Comparison of ENCODE assay signal across 8 cellular contexts in genomic region chr15:65856821-65857455, GRCh38. TPM values are rescaled to one million over a fixed set of nuclear protein-coding genes. Genes with fewer than 3 reads are reported as not detected.
DNase-seq lines count a peak whose midpoint lies in the region; ATAC-seq and TF ChIP-seq lines count a peak whose summit lies in the region.

No MANE protein-coding gene starts in this region.

- H3K9me3 ChIP-seq in adrenal gland (replicated peaks in 1 of 3) = no peaks in the 10 kb centered on the region

- CTCF ChIA-PET in T-cell (lab: Charles Lee) = interaction anchor here (0.5 to 1.8 kb wide), 16 partner anchors 12 to 270 kb away, joined by 3 to 11 read pairs (median 4); partner anchors contain the start of genes DENND4A (in 1 of the 2) and RAB11A (in 1 of the 2)

- H3K4me1 ChIP-seq in adrenal gland (replicated peaks in 1 of 2) = no peaks in the 10 kb centered on the region

- intact Hi-C loops in adrenal gland (cut with DNase I) = loop anchor here in 1 of 2 donors (5.0 kb wide), 1 partner anchor 220 kb away; no protein-coding TSS in a partner anchor

- H3K27ac Mint-ChIP-seq in T-cell (peak overlapping the region in 1 of 2 donors; percentile 39), immature natural killer cell (peak overlapping the region in 5 of 6 donors; percentile 67 to 92 (median 89))

- POLR2A ChIA-PET in T-cell (lab: Charles Lee) = interaction anchor here (0.5 to 0.7 kb wide), 4 partner anchors 9 to 155 kb away, joined by 3 to 6 read pairs (median 3); partner anchors contain the start of gene DENND4A (in 1 of the 2)

- no peaks in the 10 kb centered on the region for H3K36me3 ChIP-seq in adrenal gland (replicated peaks in 1 of 2)

- no peaks in the 10 kb centered on the region for H3K27me3 ChIP-seq in HL-60 (ENCODE audit: insufficient read depth, poor library complexity, severe bottlenecking)
- H3K27me3 ChIP-seq in adrenal gland = no peaks in the 10 kb centered on the region

- H3K4me3 Mint-ChIP-seq in T-cell (no peak overlapping the region), immature natural killer cell (peak overlapping the region in 3 of 5 donors; percentile 51 to 67 (median 51))

- H3K9me3 Mint-ChIP-seq in T-cell = no peaks in the 10 kb centered on the region
- no peaks in the 10 kb centered on the region for H3K9me3 Mint-ChIP-seq in immature natural killer cell

- DNase-seq in COR-L47 (lab: John Stamatoyannopoulos, UW) = peak; percentile 50
- peak in 1 of 2 experiments; percentile 73 for DNase-seq in HL-60 (ENCODE audit: low read depth in 1 of 2, low spot score in 1 of 2)
- peak; percentile 57 to 88 (median 78) for DNase-seq in T-cell
- peak; percentile 60 to 89 (median 72) for DNase-seq in adrenal gland
- peak; percentile 64 to 69 (median 67) for DNase-seq in immature natural killer cell
- peak; percentile 84 to 88 for DNase-seq in stimulated activated CD4-positive, alpha-beta T cell treated with anti-CD3 and anti-CD28 coated beads, Interleukin-2, amount 100 ng/mL, for 24 hours

- H3K4me1 Mint-ChIP-seq in T-cell (peaks cover 6 to 15% (median 7%) of the 10 kb centered on the region in 3 donors), immature natural killer cell (peaks cover 23 to 30% of the 10 kb centered on the region in 2 donors)

- no peaks in the 10 kb centered on the region for H3K27me3 Mint-ChIP-seq in T-cell
- peaks cover 0 to 10% (median 3%) of the 10 kb centered on the region in 3 donors for H3K27me3 Mint-ChIP-seq in immature natural killer cell (ENCODE audit: low read depth in 3 of 3)

- no peak for TF ChIP-seq POLR2A in adrenal gland (IDR thresholded peaks at IDR 0.05)

- H3K4me3 ChIP-seq in HL-60 (replicated peaks; ENCODE audit: insufficient read depth, low read length) = no peak overlapping the region
- H3K4me3 ChIP-seq in adrenal gland = no peak overlapping the region

- H3K27ac ChIP-seq in HL-60 (replicated peaks) (no peak overlapping the region), adrenal gland (no peak overlapping the region)

- 58 to 66% (median 64%) methylated on average over 9 to 12 of the region's 12 CpGs for WGBS in adrenal gland, 4 donors

- ATAC-seq in T-cell (replicated peaks in 1 of 4) (peak; percentile 50 to 86 (median 78)), HG02970 (IDR thresholded peaks at IDR 0.05; ENCODE audit: low FRiP score, unreplicated experiment) (no peak), HG03095 (IDR thresholded peaks at IDR 0.05; ENCODE audit: unreplicated experiment) (no peak)

- H3K36me3 Mint-ChIP-seq in T-cell (no peaks in the 10 kb centered on the region), immature natural killer cell (no peaks in the 10 kb centered on the region)

- peak; percentile 93 for TF ChIP-seq CTCF in HL-60 (IDR thresholded peaks at IDR 0.05; ENCODE audit: insufficient read depth, low read length)
- peak; percentile 59 to 83 (median 78) for TF ChIP-seq CTCF in adrenal gland (IDR thresholded peaks at IDR 0.05)

RNA-seq across cellular contexts. Expression of gene RAB11A, which starts 12.4 kb away (rescaled TPM):
- 100 to 1,000 TPM in 1 of 5 donors, 10 to 100 TPM in 4; 82.4 to 103 (median 97.5) TPM for total RNA-seq in T-cell
- 100 to 1,000 TPM; 219 to 437 (median 356) TPM for total RNA-seq in adrenal gland
- polyA plus RNA-seq in adrenal gland = 100 to 1,000 TPM in 2 of 3 donors, 10 to 100 TPM in 1; 45.7 to 705 (median 167) TPM
- polyA plus RNA-seq in immature natural killer cell = 100 to 1,000 TPM; 178 to 238 (median 228) TPM

Comparison
In these comparisons a context has a peak if more than half of its experiments do, and no peak if none do; other contexts are left out.
1. ATAC-seq: peak in T-cell (4 of 4); none in HG02970 (single experiment) and HG03095 (single experiment).
2. H3K4me3 Mint-ChIP-seq: peak in immature natural killer cell (3 of 5); none in T-cell (0 of 3).